Comparison of ENCODE assay signal across 7 cellular contexts in genomic region chr6:33856655-33857054, GRCh38. TPM values are rescaled to one million over a fixed set of nuclear protein-coding genes. Genes with fewer than 3 reads are reported as not detected.
DNase-seq lines count a peak whose midpoint lies in the region; ATAC-seq and TF ChIP-seq lines count a peak whose summit lies in the region.

No MANE protein-coding gene starts in this region.

- H3K36me3 ChIP-seq in KMS-11 (ENCODE audit: insufficient read depth), result no peaks in the 10 kb centered on the region
- no peaks in the 10 kb centered on the region for H3K36me3 ChIP-seq in mucosa of descending colon (ENCODE audit: low read depth)
- no peaks in the 10 kb centered on the region for H3K36me3 ChIP-seq in upper lobe of right lung
- H3K36me3 ChIP-seq in sigmoid colon, result no peaks in the 10 kb centered on the region

- no peaks in the 10 kb centered on the region for H4K20me1 ChIP-seq in KMS-11 (ENCODE audit: insufficient read depth)

- H3K79me2 ChIP-seq in KMS-11 (ENCODE audit: insufficient read depth, low read depth), result no peaks in the 10 kb centered on the region

- H3K4me2 ChIP-seq in KMS-11, result peak overlapping the region; percentile 25; the same call in 1 of the 2 replicates

- no peak for TF ChIP-seq EP300 in sigmoid colon (IDR thresholded peaks at IDR 0.05)

- no peak overlapping the region for H3K4me3 ChIP-seq in KMS-11 (IDR thresholded peaks at IDR 0.05; ENCODE audit: insufficient read depth, low read depth, low read length)
- H3K4me3 ChIP-seq in mucosa of descending colon, result no peak overlapping the region
- H3K4me3 ChIP-seq in upper lobe of right lung, result no peak overlapping the region
- H3K4me3 ChIP-seq in sigmoid colon, result no peak overlapping the region

- WGBS in sigmoid colon, 2 donors, result 48 to 81% methylated on average over 5 of the region's 5 CpGs

- H3K27me3 ChIP-seq in KMS-11 (ENCODE audit: insufficient read depth, low read depth) (peaks cover 85% of the 10 kb centered on the region), upper lobe of right lung (peaks cover 6% of the 10 kb centered on the region), sigmoid colon (peaks cover 0 to 21% (median 0%) of the 10 kb centered on the region in 3 donors)

- peaks cover 48% of the 10 kb centered on the region for H3K27me3 Mint-ChIP-seq in activated CD8-positive, alpha-beta T cell treated with anti-CD3 and anti-CD28 coated beads, Interleukin-2, amount 10 ng/mL, durations not matched to agents 7 days and 5 days (ENCODE audit: low read depth)

- peak; percentile 83 for ATAC-seq in activated CD8-positive, alpha-beta T cell treated with anti-CD3 and anti-CD28 coated beads, Interleukin-2, amount 10 ng/mL, durations not matched to agents 7 days and 5 days
- ATAC-seq in mucosa of descending colon (peak; percentile 55), upper lobe of right lung (peak; percentile 33)

- CTCF ChIA-PET in activated CD8-positive, alpha-beta T cell treated with anti-CD3 and anti-CD28 coated beads, Interleukin-2, amount 10 ng/mL, durations not matched to agents 7 days and 5 days (lab: Charles Lee), result interaction anchor here (0.8 to 3.3 kb wide), 3 partner anchors 17 to 171 kb away, joined by 3 to 15 read pairs (median 3); no protein-coding TSS in a partner anchor

- DNase-seq in activated CD8-positive, alpha-beta T cell treated with anti-CD3 and anti-CD28 coated beads, Interleukin-2, amount 10 ng/mL, durations not matched to agents 7 days and 5 days, result peak; percentile 89
- DNase-seq in mucosa of descending colon, result peak; percentile 15 to 66 (median 44)
- DNase-seq in upper lobe of right lung, result no peak
- no peak for DNase-seq in SKM-1 (lab: John Stamatoyannopoulos, UW; ENCODE audit: unreplicated experiment)
- DNase-seq in sigmoid colon, result no peak
- DNase-seq in HuH-7 (ENCODE audit: low spot score), result no peak

- peak overlapping the region; percentile 72 for H3K27ac Mint-ChIP-seq in activated CD8-positive, alpha-beta T cell treated with anti-CD3 and anti-CD28 coated beads, Interleukin-2, amount 10 ng/mL, durations not matched to agents 7 days and 5 days

- TF ChIP-seq POLR2A in sigmoid colon (IDR thresholded peaks at IDR 0.05), result no peak

- H3K27ac ChIP-seq in KMS-11 (no peak overlapping the region), upper lobe of right lung (no peak overlapping the region), sigmoid colon (no peak overlapping the region)

- no peaks in the 10 kb centered on the region for H3K9me3 Mint-ChIP-seq in activated CD8-positive, alpha-beta T cell treated with anti-CD3 and anti-CD28 coated beads, Interleukin-2, amount 10 ng/mL, durations not matched to agents 7 days and 5 days (ENCODE audit: insufficient read depth)

- intact Hi-C loops in mucosa of descending colon (cut with DNase I, micrococcal nuclease) (no loop called here), upper lobe of right lung (cut with DNase I) (no loop called here), sigmoid colon (cut with DNase I) (loop anchor here (10.0 kb wide), 1 partner anchor 168 kb away; no protein-coding TSS in a partner anchor)

- H3K9me3 ChIP-seq in mucosa of descending colon (no peaks in the 10 kb centered on the region), upper lobe of right lung (no peaks in the 10 kb centered on the region), sigmoid colon (no peaks in the 10 kb centered on the region)

- no peak overlapping the region for H3K9ac ChIP-seq in KMS-11

- peaks cover 52% of the 10 kb centered on the region for H3K4me1 Mint-ChIP-seq in activated CD8-positive, alpha-beta T cell treated with anti-CD3 and anti-CD28 coated beads, Interleukin-2, amount 10 ng/mL, durations not matched to agents 7 days and 5 days (ENCODE audit: low read depth)

- H3K4me1 ChIP-seq in KMS-11 (ENCODE audit: low read depth, poor library complexity, severe bottlenecking) (peaks cover 25% of the 10 kb centered on the region), mucosa of descending colon (ENCODE audit: low read depth) (peaks cover 9% of the 10 kb centered on the region), upper lobe of right lung (peaks cover 20% of the 10 kb centered on the region), sigmoid colon (peaks cover 0 to 10% (median 6%) of the 10 kb centered on the region in 4 donors)

- H2AFZ ChIP-seq in KMS-11 (ENCODE audit: low read depth), result no peak overlapping the region

- H3K36me3 Mint-ChIP-seq in activated CD8-positive, alpha-beta T cell treated with anti-CD3 and anti-CD28 coated beads, Interleukin-2, amount 10 ng/mL, durations not matched to agents 7 days and 5 days (ENCODE audit: low read depth), result no peaks in the 10 kb centered on the region

- TF ChIP-seq CTCF in KMS-11 (conservative IDR thresholded peaks at IDR 0.05; ENCODE audit: low read depth, low read length) (no peak), mucosa of descending colon (IDR thresholded peaks at IDR 0.05) (no peak), upper lobe of right lung (IDR thresholded peaks at IDR 0.05) (no peak), sigmoid colon (IDR thresholded peaks at IDR 0.05) (no peak)

- POLR2A ChIA-PET in activated CD8-positive, alpha-beta T cell treated with anti-CD3 and anti-CD28 coated beads, Interleukin-2, amount 10 ng/mL, durations not matched to agents 7 days and 5 days (lab: Charles Lee), result interaction anchor here (3.8 kb wide), 1 partner anchor 48 kb away, joined by 19 read pairs; no protein-coding TSS in a partner anchor

- peak overlapping the region; percentile 40 for H3K4me3 Mint-ChIP-seq in activated CD8-positive, alpha-beta T cell treated with anti-CD3 and anti-CD28 coated beads, Interleukin-2, amount 10 ng/mL, durations not matched to agents 7 days and 5 days

RNA-seq across cellular contexts. Expression of gene MLN, which starts 52.9 kb away (rescaled TPM):
- total RNA-seq in activated CD8-positive, alpha-beta T cell treated with anti-CD3 and anti-CD28 coated beads, Interleukin-2, amount 10 ng/mL, durations not matched to agents 7 days and 5 days, result not detected
- not detected for total RNA-seq in mucosa of descending colon
- not detected for total RNA-seq in upper lobe of right lung
- total RNA-seq in sigmoid colon, result not detected
- polyA plus RNA-seq in sigmoid colon, result under 1 TPM in 1 of 3 donors, not detected in 2; 0.48 TPM

Comparison
In these comparisons a context has a peak if more than half of its experiments do, and no peak if none do; other contexts are left out.
1. ATAC-seq: peak in every context shown above with its lines; median percentile 83 in activated CD8-positive, alpha-beta T cell treated with anti-CD3 and anti-CD28 coated beads, Interleukin-2, amount 10 ng/mL, durations not matched to agents 7 days and 5 days; 55 in mucosa of descending colon; 33 in upper lobe of right lung.
2. DNase-seq: peak in activated CD8-positive, alpha-beta T cell treated with anti-CD3 and anti-CD28 coated beads, Interleukin-2, amount 10 ng/mL, durations not matched to agents 7 days and 5 days (single experiment) and mucosa of descending colon (3 of 3); none in upper lobe of right lung (single experiment), SKM-1 (single experiment), sigmoid colon (single experiment) and HuH-7 (single experiment).